1 cellular context compared by ENCODE assay signal in the genomic region with DNA sequence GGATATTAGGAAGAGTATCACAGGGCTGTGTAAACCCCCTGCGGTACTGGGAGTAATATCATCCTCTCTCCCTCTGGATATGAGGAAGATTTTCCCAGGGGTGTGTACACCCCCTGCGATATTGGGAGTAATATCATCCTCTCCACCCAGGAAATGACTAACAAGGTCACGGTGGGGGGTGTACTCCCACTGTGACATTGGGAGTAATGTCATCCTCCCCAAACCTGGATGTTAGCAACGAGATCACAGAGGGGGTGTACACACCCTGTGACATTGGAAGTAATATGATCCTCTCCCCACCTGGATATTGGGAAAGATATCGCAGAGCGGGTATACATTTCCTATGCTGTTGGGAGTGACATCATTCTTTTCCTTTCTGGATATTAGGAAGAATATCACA.
TF ChIP-seq lines count a peak whose summit lies in the region.
"Not testable (repeated sequence)": the region's sequence is repeated elsewhere in the genome, so short reads cannot be mapped to it uniquely, and the experiment has no call there.

No MANE protein-coding gene starts in this region.

TF ChIP-seq in HepG2, 621 proteins besides CTCF, POLR2A, EP300 and RAD21:
- peak; percentile 7; the same call in 1 of the 2 replicates for TF ChIP-seq ATF7 (IDR thresholded peaks at IDR 0.05)
- TF ChIP-seq ATF7 (CRISPR knock-in tag; IDR thresholded peaks at IDR 0.05): not testable (repeated sequence)
